In genomic region chr15:80732148-80732547, GRCh38 we compare ENCODE assay signal across 19 cellular contexts. TPM values are rescaled to one million over a fixed set of nuclear protein-coding genes. Genes with fewer than 3 reads are reported as not detected.
DNase-seq lines count a peak whose midpoint lies in the region; ATAC-seq and TF ChIP-seq lines count a peak whose summit lies in the region.
"Had no signal": no experiment of that assay in that cellular context is flagged by ENCODE, and none has a peak within 500 bp of the region (broad histone marks: within the 10 kb centered on the region; RNA-seq: fewer than 3 reads in every experiment).

No MANE protein-coding gene starts in this region.

- 88 to 90% methylated on average over 6 of the region's 6 CpGs for WGBS in ectodermal cell, 2 experiments
- 44% methylated on average over 6 of the region's 6 CpGs for WGBS in right cardiac atrium

- H3K4me1 ChIP-seq in left ventricle myocardium inferior (peaks cover 35% of the 10 kb centered on the region), ectodermal cell (ENCODE audit: control insufficient read depth, insufficient read depth, low read length) (peaks cover 4% of the 10 kb centered on the region), right cardiac atrium (ENCODE audit: control insufficient read depth, insufficient read depth, low read length) (peaks cover 4% of the 10 kb centered on the region)

- no peak for TF ChIP-seq CTCF in left ventricle myocardium inferior (IDR thresholded peaks at IDR 0.05; ENCODE audit: borderline replicate concordance)

- no peak for DNase-seq in Right ventricle myocardium inferior (ENCODE audit: missing footprints)
- DNase-seq in left ventricle myocardium inferior = no peak
- no peak for DNase-seq in right cardiac atrium
- DNase-seq in cerebellar nuclear complex (lab: John Stamatoyannopoulos, UW) = no peak
- DNase-seq in GOT3 (lab: John Stamatoyannopoulos, UW) = no peak
- DNase-seq in activated T-cell treated with anti-CD3 and anti-CD28 coated beads for 4 hours = no peak
- DNase-seq: 8988T, DND-41, H7, NCI-H1436, NCI-H2029, NCI-H345, NCI-H526 treated with DMSO at 0.1 percent for 48 hours had no signal

- ATAC-seq in Right ventricle myocardium inferior = peak; percentile 53
- peak; percentile 29 to 41 for ATAC-seq in right cardiac atrium
- ATAC-seq in GM21528 (IDR thresholded peaks at IDR 0.05; ENCODE audit: low FRiP score, unreplicated experiment) = no peak
- ATAC-seq: Panc1 had no signal

- H3K27me3 ChIP-seq in left ventricle myocardium inferior (ENCODE audit: low read depth) (no peaks in the 10 kb centered on the region), ectodermal cell (ENCODE audit: control insufficient read depth, insufficient read depth, low read length, poor library complexity, severe bottlenecking) (no peaks in the 10 kb centered on the region), right cardiac atrium (ENCODE audit: control insufficient read depth, insufficient read depth) (no peaks in the 10 kb centered on the region)

- intact Hi-C loops in Right ventricle myocardium inferior (cut with DNase I) (no loop called here), left ventricle myocardium inferior (cut with micrococcal nuclease) (no loop called here), right cardiac atrium (cut with DNase I) (no loop called here)

- H3K4me3 ChIP-seq in left ventricle myocardium inferior (no peak overlapping the region), ectodermal cell (ENCODE audit: insufficient read depth, low read depth, low read length) (no peak overlapping the region), right cardiac atrium (ENCODE audit: low read length) (no peak overlapping the region)

- H3K36me3 ChIP-seq in left ventricle myocardium inferior (no peaks in the 10 kb centered on the region), ectodermal cell (ENCODE audit: control insufficient read depth, insufficient read depth, low read length) (no peaks in the 10 kb centered on the region)

- H3K27ac ChIP-seq in left ventricle myocardium inferior (replicated peaks) (no peak overlapping the region), ectodermal cell (ENCODE audit: insufficient read depth, low read depth, low read length, poor library complexity, severe bottlenecking) (peak overlapping the region; percentile 19), right cardiac atrium (ENCODE audit: low read length) (no peak overlapping the region)
- H3K27ac ChIP-seq: HL-60 had no signal

- H3K9me3 ChIP-seq in left ventricle myocardium inferior (replicated peaks) (no peaks in the 10 kb centered on the region), ectodermal cell (ENCODE audit: control insufficient read depth, low read length) (no peaks in the 10 kb centered on the region), right cardiac atrium (ENCODE audit: control insufficient read depth, low read length) (no peaks in the 10 kb centered on the region)

RNA-seq across cellular contexts. Expression of gene ABHD17C, which starts 37.0 kb away (rescaled TPM):
- 7.5 TPM for total RNA-seq in Right ventricle myocardium inferior
- total RNA-seq in left ventricle myocardium inferior = 5.9 TPM
- 23.2 TPM for polyA plus RNA-seq in ectodermal cell (2013, experiment 1 of 4)
- 22.8 TPM for polyA plus RNA-seq in ectodermal cell (2013, experiment 2 of 4)
- 17.2 TPM for polyA plus RNA-seq in ectodermal cell (2013, experiment 3 of 4)
- polyA plus RNA-seq in ectodermal cell (2013, experiment 4 of 4) = 16.1 TPM
- 1 to 10 TPM; 2.6 to 6.2 (median 5.6) TPM for total RNA-seq in right cardiac atrium
- 3.3 TPM for polyA plus RNA-seq in right cardiac atrium

RNA-seq across cellular contexts. Expression of gene CEMIP, which starts 47.0 kb away (rescaled TPM):
- total RNA-seq in Right ventricle myocardium inferior (0.14 TPM), left ventricle myocardium inferior (0.44 TPM), right cardiac atrium (1 to 10 TPM; 1.1 to 3.9 (median 2.7) TPM)
- not detected for polyA plus RNA-seq in ectodermal cell (2013, experiment 1 of 4)
- polyA plus RNA-seq in ectodermal cell (2013, experiment 2 of 4) = not detected
- polyA plus RNA-seq in ectodermal cell (2013, experiment 3 of 4) = 0.43 TPM
- 0.53 TPM for polyA plus RNA-seq in ectodermal cell (2013, experiment 4 of 4)
- polyA plus RNA-seq in right cardiac atrium = 0.23 TPM
- total RNA-seq: G401 had no signal
- polyA plus RNA-seq: CD14-positive monocyte had no signal
